Comparison of ENCODE assay signal across 13 cellular contexts in the genomic region with DNA sequence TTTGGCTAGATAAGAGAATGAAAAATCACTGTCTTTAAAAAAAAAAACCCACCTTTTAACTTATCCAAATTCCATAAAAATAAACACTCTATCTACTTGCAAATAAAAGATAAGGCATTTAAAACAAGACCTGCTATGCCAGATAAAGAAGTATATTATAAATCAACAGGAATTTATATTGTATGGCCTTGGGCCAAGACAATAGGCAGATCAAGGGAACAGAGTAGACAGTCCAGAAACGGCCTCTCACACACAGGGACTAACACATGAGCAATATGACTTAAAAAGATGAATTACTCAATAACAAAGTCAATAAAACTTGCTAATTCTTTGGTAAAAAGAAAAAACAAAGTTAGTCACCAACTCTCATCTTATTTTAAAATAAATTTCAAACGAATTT. TPM values are rescaled to one million over a fixed set of nuclear protein-coding genes. Genes with fewer than 3 reads are reported as not detected.
DNase-seq lines count a peak whose midpoint lies in the region; ATAC-seq and TF ChIP-seq lines count a peak whose summit lies in the region.
"Had no signal": no experiment of that assay in that cellular context is flagged by ENCODE, and none has a peak within 500 bp of the region (broad histone marks: within the 10 kb centered on the region; RNA-seq: fewer than 3 reads in every experiment).

No MANE protein-coding gene starts in this region.

- no peaks in the 10 kb centered on the region for H3K79me2 ChIP-seq in PC-3 (ENCODE audit: low read length)

- peak; percentile 63 for DNase-seq in PC-3
- peak; percentile 26 for DNase-seq in choroid plexus epithelial cell (ENCODE audit: low read depth)
- DNase-seq in mesenchymal stem cell: no peak
- DNase-seq in left colon: no peak
- no peak for DNase-seq in CD4-positive, alpha-beta memory T cell
- DNase-seq in NCI-H1930 (lab: John Stamatoyannopoulos, UW): no peak
- DNase-seq: Caco-2; CD8-positive, alpha-beta memory T cell; DND-41; GDM1 had no signal

- H2AK5ac ChIP-seq in mesenchymal stem cell (ENCODE audit: low read length, severe bottlenecking): no peak overlapping the region

- H3K27me3 ChIP-seq in PC-3 (ENCODE audit: low read length): no peaks in the 10 kb centered on the region
- peaks cover 0 to 20% of the 10 kb centered on the region in 2 experiments for H3K27me3 ChIP-seq in mesenchymal stem cell (ENCODE audit: control insufficient read depth in 1 of 2, insufficient read depth in 1 of 2, low read length in 2 of 2)
- H3K27me3 ChIP-seq in CD4-positive, alpha-beta memory T cell (ENCODE audit: insufficient read depth, low read length): no peaks in the 10 kb centered on the region

- no peaks in the 10 kb centered on the region for H3F3A ChIP-seq in PC-3 (ENCODE audit: low read length, unreplicated experiment)

- H3K27ac ChIP-seq in PC-3 (ENCODE audit: low read length) (no peak overlapping the region), mesenchymal stem cell (ENCODE audit: low read length, poor library complexity, severe bottlenecking) (no peak overlapping the region)
- H3K27ac ChIP-seq in CD4-positive, alpha-beta memory T cell (ENCODE audit: low read depth, low read length): no peak overlapping the region

- H3K4me3 Mint-ChIP-seq in CD4-positive, alpha-beta memory T cell: no peak overlapping the region
- H3K4me3 Mint-ChIP-seq: CD14-positive monocyte; CD8-positive, alpha-beta memory T cell had no signal

- H3K27ac Mint-ChIP-seq in CD4-positive, alpha-beta memory T cell: no peak overlapping the region
- H3K27ac Mint-ChIP-seq: CD14-positive monocyte; CD8-positive, alpha-beta memory T cell had no signal

- no peaks in the 10 kb centered on the region for H3K79me1 ChIP-seq in mesenchymal stem cell (replicated peaks; ENCODE audit: low read length, poor library complexity, severe bottlenecking)

- no peak overlapping the region for H3K4me3 ChIP-seq in PC-3 (ENCODE audit: low read length)
- no peak overlapping the region for H3K4me3 ChIP-seq in choroid plexus epithelial cell (ENCODE audit: low read depth, low read length)
- no peak overlapping the region for H3K4me3 ChIP-seq in mesenchymal stem cell (ENCODE audit: insufficient read depth in 1 of 2, low read depth in 1 of 2, low read length in 2 of 2)
- H3K4me3 ChIP-seq in CD4-positive, alpha-beta memory T cell (ENCODE audit: low read length in 2 of 2): no peak overlapping the region

- CTCF ChIA-PET in PC-3 (lab: Charles Lee): no interaction called here
- CTCF ChIA-PET in CD4-positive, alpha-beta memory T cell (lab: Charles Lee; ENCODE audit: partially characterized antibody): no interaction called here

- no CpG with 5 or more reads among the region's 2 CpGs for WGBS in mesenchymal stem cell

- H3K4me2 ChIP-seq in PC-3 (ENCODE audit: low read length) (peak overlapping the region; percentile 22; the same call in 1 of the 2 replicates), mesenchymal stem cell (ENCODE audit: low read length, poor library complexity, severe bottlenecking) (no peak overlapping the region)

- no peak overlapping the region for H3K4ac ChIP-seq in mesenchymal stem cell (ENCODE audit: low read depth in 1 of 2, low read length in 2 of 2)

- no peak overlapping the region for H2BK120ac ChIP-seq in mesenchymal stem cell (ENCODE audit: low read depth, low read length)

- H3K18ac ChIP-seq in mesenchymal stem cell (ENCODE audit: low read depth in 1 of 2, low read length in 2 of 2): no peak overlapping the region

- no peak overlapping the region for H4K8ac ChIP-seq in mesenchymal stem cell (ENCODE audit: low read length)

- intact Hi-C loops in PC-3 (cut with micrococcal nuclease): no loop called here
- intact Hi-C loops in left colon (cut with DNase I, micrococcal nuclease): no loop called here
- intact Hi-C loops in CD4-positive, alpha-beta memory T cell (cut with micrococcal nuclease): no loop called here

- H3K4me1 ChIP-seq in PC-3 (ENCODE audit: insufficient read depth, low read length): peaks cover 15% of the 10 kb centered on the region
- H3K4me1 ChIP-seq in mesenchymal stem cell (ENCODE audit: control insufficient read depth, insufficient read depth, low read depth, low read length): peaks cover 3% of the 10 kb centered on the region
- H3K4me1 ChIP-seq in CD4-positive, alpha-beta memory T cell (ENCODE audit: insufficient read depth, low read length): no peaks in the 10 kb centered on the region
- H3K4me1 ChIP-seq: Caco-2 had no signal

- no peaks in the 10 kb centered on the region for H3K9me3 ChIP-seq in PC-3 (ENCODE audit: low read length)
- no peaks in the 10 kb centered on the region for H3K9me3 ChIP-seq in mesenchymal stem cell (ENCODE audit: control insufficient read depth, low read length)
- no peaks in the 10 kb centered on the region for H3K9me3 ChIP-seq in CD4-positive, alpha-beta memory T cell (ENCODE audit: control insufficient read depth in 1 of 2, low read length in 2 of 2)
- H3K9me3 ChIP-seq: Caco-2 had no signal

- ATAC-seq in PC-3 (peak; percentile 58; the same call in 1 of the 2 replicates), left colon (no peak), GM21390 (IDR thresholded peaks at IDR 0.05; ENCODE audit: unreplicated experiment) (no peak)
- ATAC-seq: HCT116 had no signal

- H2BK15ac ChIP-seq in mesenchymal stem cell (ENCODE audit: low read depth, poor library complexity, severe bottlenecking): no peak overlapping the region

- no peaks in the 10 kb centered on the region for H3K4me1 Mint-ChIP-seq in CD4-positive, alpha-beta memory T cell
- H3K4me1 Mint-ChIP-seq: CD14-positive monocyte; CD8-positive, alpha-beta memory T cell had no signal

- no peaks in the 10 kb centered on the region for H3K9me2 ChIP-seq in PC-3 (replicated peaks; ENCODE audit: low read length)

- no peak overlapping the region for H3K23ac ChIP-seq in mesenchymal stem cell (ENCODE audit: low read length in 2 of 2)

- no peaks in the 10 kb centered on the region for H4K20me1 ChIP-seq in PC-3 (ENCODE audit: low read length)

- no peak overlapping the region for H4K91ac ChIP-seq in mesenchymal stem cell (ENCODE audit: low read length)

- H3K27me3 Mint-ChIP-seq in CD4-positive, alpha-beta memory T cell: no peaks in the 10 kb centered on the region
- H3K27me3 Mint-ChIP-seq: CD8-positive, alpha-beta memory T cell had no signal

- no peak overlapping the region for H2BK12ac ChIP-seq in mesenchymal stem cell (ENCODE audit: low read length in 2 of 2)

- H3K14ac ChIP-seq in mesenchymal stem cell (ENCODE audit: low read length in 2 of 2): no peak overlapping the region

- no peaks in the 10 kb centered on the region for H3K9me3 Mint-ChIP-seq in CD4-positive, alpha-beta memory T cell
- H3K9me3 Mint-ChIP-seq: CD8-positive, alpha-beta memory T cell had no signal

- peak overlapping the region; percentile 67 for H2BK5ac ChIP-seq in mesenchymal stem cell (ENCODE audit: low read depth, low read length, poor library complexity, severe bottlenecking)

- POLR2A ChIA-PET in PC-3 (lab: Charles Lee; ENCODE audit: unreplicated experiment): no interaction called here
- POLR2A ChIA-PET in CD4-positive, alpha-beta memory T cell (lab: Charles Lee; ENCODE audit: partially characterized antibody): no interaction called here

- no peak overlapping the region for H3K9ac ChIP-seq in PC-3 (ENCODE audit: low read length)
- H3K9ac ChIP-seq in mesenchymal stem cell (ENCODE audit: low read length): no peak overlapping the region

- BruUV-seq in PC-3 (replicated peaks; lab: Mats Ljungman, UMichigan): no TSS peak

- H2AFZ ChIP-seq in PC-3 (ENCODE audit: low read length) (no peak overlapping the region), mesenchymal stem cell (ENCODE audit: low read depth, low read length) (no peak overlapping the region)

- H3K36me3 ChIP-seq in PC-3 (ENCODE audit: low read depth, low read length) (no peaks in the 10 kb centered on the region), mesenchymal stem cell (ENCODE audit: control insufficient read depth in 1 of 2, insufficient read depth in 2 of 2, low read depth in 1 of 2, low read length in 2 of 2) (no peaks in the 10 kb centered on the region)
- H3K36me3 ChIP-seq in CD4-positive, alpha-beta memory T cell (ENCODE audit: insufficient read depth, low read length): no peaks in the 10 kb centered on the region

- no peak for TF ChIP-seq CTCF in PC-3 (conservative IDR thresholded peaks at IDR 0.05; ENCODE audit: low read depth, low read length)
- no peak for TF ChIP-seq CTCF in choroid plexus epithelial cell (conservative IDR thresholded peaks at IDR 0.05; ENCODE audit: low read depth, low read length)

- H3K36me3 Mint-ChIP-seq in CD4-positive, alpha-beta memory T cell: peaks cover 0 to 2% of the 10 kb centered on the region in 2 donors
- H3K36me3 Mint-ChIP-seq: CD14-positive monocyte had no signal

RNA-seq across cellular contexts. Expression of gene ICE1, which starts 34.7 kb away (rescaled TPM):
- total RNA-seq in PC-3 (2014; rRNA removed): 21.9 and 23.8 TPM in 2 replicates
- 11.3 TPM for polyA plus RNA-seq in mesenchymal stem cell (2013, experiment 1 of 2)
- polyA plus RNA-seq in mesenchymal stem cell (2013, experiment 2 of 2): 11.3 TPM
- 10 to 100 TPM; 19.8 to 20.1 TPM for total RNA-seq in left colon
- total RNA-seq in CD4-positive, alpha-beta memory T cell: 10 to 100 TPM; 48.3 to 52.1 TPM
- 10 to 100 TPM in 1 of 2 donors, 1 to 10 TPM in 1; 8.9 to 24.4 TPM for polyA plus RNA-seq in CD4-positive, alpha-beta memory T cell

Comparison
In these comparisons a context has a peak if more than half of its experiments do, and no peak if none do; other contexts are left out.
1. DNase-seq: peak in PC-3 (single experiment) and choroid plexus epithelial cell (single experiment); none in mesenchymal stem cell (single experiment), left colon (0 of 2), CD4-positive, alpha-beta memory T cell (0 of 5) and NCI-H1930 (0 of 2).